19 cellular contexts compared by ENCODE assay signal in the genomic region with DNA sequence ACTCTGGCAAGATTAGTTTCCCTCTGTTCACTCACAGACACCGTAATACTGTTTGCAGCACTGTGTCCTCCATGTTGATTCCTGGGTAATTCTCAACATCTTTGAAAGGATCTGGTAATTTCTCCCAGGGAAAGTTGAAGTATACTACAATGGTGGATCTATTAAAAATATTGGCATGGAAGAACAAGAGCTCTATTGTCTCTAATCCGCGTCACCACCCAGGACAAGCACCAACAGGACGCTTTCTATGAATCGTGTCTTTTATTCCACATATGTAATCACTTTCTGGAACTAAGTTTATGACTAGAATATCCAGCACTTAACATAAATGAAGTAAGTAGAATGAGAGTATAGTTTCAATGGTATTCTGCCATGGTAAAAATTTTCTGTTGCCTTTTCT.
DNase-seq lines count a peak whose midpoint lies in the region; ATAC-seq and TF ChIP-seq lines count a peak whose summit lies in the region.
"Had no signal": no experiment of that assay in that cellular context is flagged by ENCODE, and none has a peak within 500 bp of the region (broad histone marks: within the 10 kb centered on the region; RNA-seq: fewer than 3 reads in every experiment).

No MANE protein-coding gene starts in this region.

- peaks cover 10% of the 10 kb centered on the region for H3K4me1 ChIP-seq in hepatocyte (ENCODE audit: insufficient read depth)
- H3K4me1 ChIP-seq in prostate gland (replicated peaks) = no peaks in the 10 kb centered on the region
- H3K4me1 ChIP-seq in aorta (ENCODE audit: control insufficient read depth in 1 of 2, insufficient read depth in 2 of 2, low read length in 2 of 2) = peaks cover 0 to 13% of the 10 kb centered on the region in 2 donors

- 91% methylated on average over 5 of the region's 5 CpGs for whole genome bisulfite sequencing in hepatocyte (ENCODE audit: low lambda C conversion rate, missing lambda C conversion rate)
- WGBS in prostate gland = 60% methylated on average over 5 of the region's 5 CpGs
- 86 to 89% methylated on average over 5 of the region's 5 CpGs for WGBS in aorta, 2 donors

- H3K9me3 ChIP-seq in hepatocyte (ENCODE audit: low read depth) = no peaks in the 10 kb centered on the region
- H3K9me3 ChIP-seq in prostate gland = no peaks in the 10 kb centered on the region
- no peaks in the 10 kb centered on the region for H3K9me3 ChIP-seq in aorta (ENCODE audit: control insufficient read depth, low read length)
- H3K9me3 ChIP-seq: left ventricle myocardium inferior, psoas muscle had no signal

- no peak for ATAC-seq in HG03521 (IDR thresholded peaks at IDR 0.05; ENCODE audit: unreplicated experiment)
- ATAC-seq in aorta (ENCODE audit: low FRiP score) = no peak
- ATAC-seq: HepG2, T-cell had no signal

- H3K79me2 ChIP-seq in hepatocyte = no peaks in the 10 kb centered on the region

- TF ChIP-seq CTCF in hepatocyte (IDR thresholded peaks at IDR 0.05; ENCODE audit: poor library complexity) (no peak), prostate gland (IDR thresholded peaks at IDR 0.05) (no peak)

- H3K36me3 ChIP-seq in hepatocyte (replicated peaks; ENCODE audit: insufficient read depth, low read depth) (no peaks in the 10 kb centered on the region), prostate gland (no peaks in the 10 kb centered on the region), aorta (ENCODE audit: control insufficient read depth in 1 of 2, insufficient read depth in 2 of 2, low read length in 1 of 2) (no peaks in the 10 kb centered on the region)
- H3K36me3 ChIP-seq: left ventricle myocardium inferior had no signal

- no peak for TF ChIP-seq POLR2A in prostate gland (IDR thresholded peaks at IDR 0.05)

- H3K9me2 ChIP-seq in hepatocyte (replicated peaks; ENCODE audit: insufficient read depth) = no peaks in the 10 kb centered on the region

- H3K27ac ChIP-seq in hepatocyte (peak overlapping the region; percentile 30), prostate gland (peak overlapping the region in 1 of 2 donors; percentile 23), aorta (ENCODE audit: low read depth in 1 of 2, low read length in 2 of 2) (peak overlapping the region in 1 of 2 donors; percentile 57)

- in situ Hi-C loops in SK-MEL-5 (cut with HindIII; ENCODE audit: low pct_unique_long_range_greater_than_20kb, low sequenced_read_pairs) = no loop called here

- intact Hi-C loops in prostate gland (cut with DNase I) = no loop called here
- intact Hi-C loops in aorta (cut with DNase I) = no loop called here

- H4K20me1 ChIP-seq in hepatocyte (ENCODE audit: insufficient read depth, poor library complexity, severe bottlenecking) = no peaks in the 10 kb centered on the region

- peak; percentile 0 for DNase-seq in HPDE6-E6E7 (ENCODE audit: extremely low spot score)
- DNase-seq in SK-MEL-5 (ENCODE audit: low read depth, low spot score) = peak; percentile 98
- DNase-seq in hepatocyte (ENCODE audit: low spot score) = no peak
- peak; percentile 44 for DNase-seq in prostate gland (ENCODE audit: low spot score)
- DNase-seq in islet precursor cell = no peak
- no peak for DNase-seq in aorta
- DNase-seq in NCI-H1694 treated with DMSO at 0.1 percent for 48 hours (lab: John Stamatoyannopoulos, UW) = no peak
- DNase-seq: activated CD4-positive, alpha-beta T cell treated with anti-CD3 and anti-CD28 coated beads, Interleukin-2, amount 10 ng/mL, durations not matched to agents 24 days and 14 days; dermis blood vessel endothelial cell; DMS 273 treated with DMSO at 0.1 percent for 48 hours; erythroblast; left ventricle myocardium inferior; NCI-H1694; NCI-H226; psoas muscle; stimulated activated CD4-positive, alpha-beta T cell treated with anti-CD3 and anti-CD28 coated beads, Interleukin-4, amount 100 ng/mL, for 4 hours; T-cell had no signal

- H3K27me3 ChIP-seq in hepatocyte (no peaks in the 10 kb centered on the region), prostate gland (replicated peaks; ENCODE audit: insufficient read depth) (no peaks in the 10 kb centered on the region), aorta (ENCODE audit: control insufficient read depth in 1 of 2, insufficient read depth in 2 of 2, low read length in 1 of 2) (no peaks in the 10 kb centered on the region)

- H2AFZ ChIP-seq in hepatocyte = no peak overlapping the region

- no peak overlapping the region for H3K4me2 ChIP-seq in hepatocyte

- H3K4me3 ChIP-seq in hepatocyte = no peak overlapping the region
- H3K4me3 ChIP-seq in prostate gland = no peak overlapping the region
- H3K4me3 ChIP-seq in aorta (ENCODE audit: low read length in 2 of 2) = no peak overlapping the region

Comparison
In these comparisons a context has a peak if more than half of its experiments do, and no peak if none do; other contexts are left out.
1. DNase-seq: peak in HPDE6-E6E7 (single experiment), SK-MEL-5 (single experiment) and prostate gland (single experiment); none in hepatocyte (single experiment), islet precursor cell (single experiment), aorta (0 of 2) and NCI-H1694 treated with DMSO at 0.1 percent for 48 hours (single experiment).